In genomic region chr1:204763773-204764427, GRCh38 we compare ENCODE assay signal across 8 cellular contexts.
DNase-seq lines count a peak whose midpoint lies in the region; ATAC-seq lines count a peak whose summit lies in the region.

No MANE protein-coding gene starts in this region.

- H4K91ac ChIP-seq in mesenchymal stem cell (ENCODE audit: low read length) = no peak overlapping the region

- 21% methylated on average over 18 of the region's 18 CpGs for WGBS in mesenchymal stem cell

- ATAC-seq in HG03442 (IDR thresholded peaks at IDR 0.05; ENCODE audit: unreplicated experiment) = peak; percentile 78

- CTCF ChIA-PET in activated CD4-positive, alpha-beta memory T cell treated with anti-CD3 and anti-CD28 coated beads, Interleukin-2, amount 10 ng/mL, durations not matched to agents 7 days and 5 days (lab: Charles Lee) = interaction anchor here (0.7 to 5.6 kb wide), 31 partner anchors 8 to 333 kb away, joined by 3 to 87 read pairs (median 4); partner anchors contain the start of genes MDM4 and PIK3C2B

- POLR2A ChIA-PET in activated CD4-positive, alpha-beta memory T cell treated with anti-CD3 and anti-CD28 coated beads, Interleukin-2, amount 10 ng/mL, durations not matched to agents 7 days and 5 days (lab: Charles Lee) = interaction anchor here (1.0 kb wide), 2 partner anchors 19 to 198 kb away, joined by 3 to 4 read pairs; no protein-coding TSS in a partner anchor

- no peaks in the 10 kb centered on the region for H3K79me1 ChIP-seq in mesenchymal stem cell (replicated peaks; ENCODE audit: low read length, poor library complexity, severe bottlenecking)

- no peak overlapping the region for H3K23ac ChIP-seq in mesenchymal stem cell (ENCODE audit: low read length in 2 of 2)

- H3K4me3 ChIP-seq in mesenchymal stem cell (ENCODE audit: insufficient read depth in 1 of 2, low read depth in 1 of 2, low read length in 2 of 2) = peak overlapping the region in 1 of 2 experiments; percentile 31

- no peak overlapping the region for H3K27ac Mint-ChIP-seq in activated CD4-positive, alpha-beta memory T cell treated with anti-CD3 and anti-CD28 coated beads, Interleukin-2, amount 10 ng/mL, durations not matched to agents 7 days and 5 days

- no peak overlapping the region for H3K14ac ChIP-seq in mesenchymal stem cell (ENCODE audit: low read length in 2 of 2)

- H3K18ac ChIP-seq in mesenchymal stem cell (ENCODE audit: low read depth in 1 of 2, low read length in 2 of 2) = no peak overlapping the region

- peaks cover 41% of the 10 kb centered on the region for H3K27me3 Mint-ChIP-seq in activated CD4-positive, alpha-beta memory T cell treated with anti-CD3 and anti-CD28 coated beads, Interleukin-2, amount 10 ng/mL, durations not matched to agents 7 days and 5 days

- H3K9me3 Mint-ChIP-seq in activated CD4-positive, alpha-beta memory T cell treated with anti-CD3 and anti-CD28 coated beads, Interleukin-2, amount 10 ng/mL, durations not matched to agents 7 days and 5 days = no peaks in the 10 kb centered on the region

- DNase-seq in NK-92 treated with Interleukin-12 subunit alpha and Interleukin-12 subunit beta, amount 100 ng/mL, for 24 hours (lab: John Stamatoyannopoulos, UW) = peak; percentile 68
- DNase-seq in NK-92 (lab: John Stamatoyannopoulos, UW; ENCODE audit: unreplicated experiment) = no peak
- peak; percentile 97 for DNase-seq in NCI-H82 (lab: John Stamatoyannopoulos, UW)
- peak; percentile 77 for DNase-seq in activated CD4-positive, alpha-beta memory T cell treated with anti-CD3 and anti-CD28 coated beads, Interleukin-2, amount 10 ng/mL, durations not matched to agents 7 days and 5 days
- peak; percentile 48 for DNase-seq in effector CD8-positive, alpha-beta T cell (lab: John Stamatoyannopoulos, UW)
- peak; percentile 70 for DNase-seq in mesenchymal stem cell
- DNase-seq in stimulated activated CD8-positive, alpha-beta memory T cell treated with anti-CD3 and anti-CD28 coated beads, Interleukin-15, amount 100 ng/mL, for 4 hours (ENCODE audit: low read depth in 2 of 2) = peak; percentile 30 to 31

- no peak overlapping the region for H2BK15ac ChIP-seq in mesenchymal stem cell (ENCODE audit: low read depth, poor library complexity, severe bottlenecking)

- H3K4me1 ChIP-seq in mesenchymal stem cell (ENCODE audit: control insufficient read depth, insufficient read depth, low read depth, low read length) = peaks cover 9% of the 10 kb centered on the region

- H2BK120ac ChIP-seq in mesenchymal stem cell (ENCODE audit: low read depth, low read length) = no peak overlapping the region

- no peak overlapping the region for H3K4me2 ChIP-seq in mesenchymal stem cell (ENCODE audit: low read length, poor library complexity, severe bottlenecking)

- no peak overlapping the region for H3K4me3 Mint-ChIP-seq in activated CD4-positive, alpha-beta memory T cell treated with anti-CD3 and anti-CD28 coated beads, Interleukin-2, amount 10 ng/mL, durations not matched to agents 7 days and 5 days

- H2BK5ac ChIP-seq in mesenchymal stem cell (ENCODE audit: low read depth, low read length, poor library complexity, severe bottlenecking) = no peak overlapping the region

- peak overlapping the region; percentile 20 for H3K9ac ChIP-seq in mesenchymal stem cell (ENCODE audit: low read length)

- H3K9me3 ChIP-seq in mesenchymal stem cell (ENCODE audit: control insufficient read depth, low read length) = peaks cover 22% of the 10 kb centered on the region

- H3K27me3 ChIP-seq in mesenchymal stem cell (ENCODE audit: control insufficient read depth in 1 of 2, insufficient read depth in 1 of 2, low read length in 2 of 2) = peaks cover 27 to 62% of the 10 kb centered on the region in 2 experiments

- H3K4ac ChIP-seq in mesenchymal stem cell (ENCODE audit: low read depth in 1 of 2, low read length in 2 of 2) = no peak overlapping the region

- H4K8ac ChIP-seq in mesenchymal stem cell (ENCODE audit: low read length) = no peak overlapping the region

- H3K4me1 Mint-ChIP-seq in activated CD4-positive, alpha-beta memory T cell treated with anti-CD3 and anti-CD28 coated beads, Interleukin-2, amount 10 ng/mL, durations not matched to agents 7 days and 5 days = peaks cover 10% of the 10 kb centered on the region

- no peak overlapping the region for H2BK12ac ChIP-seq in mesenchymal stem cell (ENCODE audit: low read length in 2 of 2)

- H3K36me3 ChIP-seq in mesenchymal stem cell (ENCODE audit: control insufficient read depth in 1 of 2, insufficient read depth in 2 of 2, low read depth in 1 of 2, low read length in 2 of 2) = no peaks in the 10 kb centered on the region

- no peak overlapping the region for H3K27ac ChIP-seq in mesenchymal stem cell (ENCODE audit: low read length, poor library complexity, severe bottlenecking)

- no peaks in the 10 kb centered on the region for H3K36me3 Mint-ChIP-seq in activated CD4-positive, alpha-beta memory T cell treated with anti-CD3 and anti-CD28 coated beads, Interleukin-2, amount 10 ng/mL, durations not matched to agents 7 days and 5 days (ENCODE audit: low read depth)

- H2AFZ ChIP-seq in mesenchymal stem cell (ENCODE audit: low read depth, low read length) = peak overlapping the region; percentile 31

- H2AK5ac ChIP-seq in mesenchymal stem cell (ENCODE audit: low read length, severe bottlenecking) = no peak overlapping the region
